In the genomic region with DNA sequence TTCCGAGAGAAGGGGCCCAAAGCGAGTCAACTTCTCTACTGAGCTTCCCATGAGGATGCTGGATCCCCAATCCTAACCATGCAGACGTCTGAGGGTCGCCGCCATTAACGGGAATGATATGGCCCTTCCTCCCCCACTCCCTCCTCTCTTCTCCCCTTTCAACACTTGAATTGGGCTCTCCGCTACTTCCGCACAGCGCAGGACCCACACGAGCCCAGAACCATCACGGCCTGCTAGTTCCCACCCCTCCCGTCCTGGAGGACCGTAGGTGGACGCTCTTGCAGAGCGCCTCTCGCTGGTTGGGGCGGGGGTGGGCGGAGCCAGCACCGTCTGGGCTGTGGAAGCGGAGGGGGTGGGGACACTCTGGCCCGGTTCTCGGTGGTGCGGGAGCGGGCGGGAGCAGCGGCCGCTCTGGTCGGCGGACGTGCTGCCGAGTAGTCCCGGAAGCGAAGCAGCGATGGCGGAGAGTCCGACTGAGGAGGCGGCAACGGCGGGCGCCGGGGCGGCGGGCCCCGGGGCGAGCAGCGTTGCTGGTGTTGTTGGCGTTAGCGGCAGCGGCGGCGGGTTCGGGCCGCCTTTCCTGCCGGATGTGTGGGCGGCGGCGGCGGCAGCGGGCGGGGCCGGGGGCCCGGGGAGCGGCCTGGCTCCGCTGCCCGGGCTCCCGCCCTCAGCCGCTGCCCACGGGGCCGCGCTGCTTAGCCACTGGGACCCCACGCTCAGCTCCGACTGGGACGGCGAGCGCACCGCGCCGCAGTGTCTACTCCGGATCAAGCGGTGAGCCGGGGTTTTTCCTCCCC, we compare ENCODE assay signal across 8 cellular contexts.
DNase-seq lines count a peak whose midpoint lies in the region; ATAC-seq and TF ChIP-seq lines count a peak whose summit lies in the region.

Gene UBE2Z, plus strand, starts transcription at position 361 of the 797 bp plus-strand sequence. Its CDS starts 97 bp downstream, at position 458.

- TF ChIP-seq POLR2A in GM18951 (IDR thresholded peaks at IDR 0.05; ENCODE audit: extremely low read depth, insufficient read depth, insufficient read length): peak; percentile 89

- ATAC-seq in HG03196 (IDR thresholded peaks at IDR 0.05; ENCODE audit: unreplicated experiment): peak; percentile 67

- DNase-seq in AG09319 (ENCODE audit: extremely low read depth, low read depth) (peak; percentile 93), NCI-H345 (lab: John Stamatoyannopoulos, UW) (peak; percentile 95), islet precursor cell (peak; percentile 99)
- peak; percentile 76 to 89 (median 83) for DNase-seq in activated CD4-positive, CD25-positive, alpha-beta regulatory T cell (lab: John Stamatoyannopoulos, UW)
- DNase-seq in central memory CD4-positive, alpha-beta T cell: peak; percentile 80
- peak; percentile 80 to 87 (median 85) for DNase-seq in stimulated activated CD4-positive, alpha-beta T cell treated with anti-CD3 and anti-CD28 coated beads, Interleukin-12 subunit alpha, Interleukin-12 subunit beta, amount 100 ng/mL, for 48 hours (ENCODE audit: low read depth in 2 of 3, low spot score in 1 of 3)

- TF ChIP-seq CTCF in AG09319 (IDR thresholded peaks at IDR 0.05; ENCODE audit: low read depth, low read length): peak; percentile 12

- in situ Hi-C loops in GM18951 (cut with MboI; ENCODE audit: low sequenced_read_pairs, unreplicated experiment): no loop called here

Comparison
In these comparisons a context has a peak if more than half of its experiments do, and no peak if none do; other contexts are left out.
1. Peak in every context shown above with its lines: DNase-seq and ATAC-seq.